ENCODE assay signal across 8 cellular contexts in the genomic region with DNA sequence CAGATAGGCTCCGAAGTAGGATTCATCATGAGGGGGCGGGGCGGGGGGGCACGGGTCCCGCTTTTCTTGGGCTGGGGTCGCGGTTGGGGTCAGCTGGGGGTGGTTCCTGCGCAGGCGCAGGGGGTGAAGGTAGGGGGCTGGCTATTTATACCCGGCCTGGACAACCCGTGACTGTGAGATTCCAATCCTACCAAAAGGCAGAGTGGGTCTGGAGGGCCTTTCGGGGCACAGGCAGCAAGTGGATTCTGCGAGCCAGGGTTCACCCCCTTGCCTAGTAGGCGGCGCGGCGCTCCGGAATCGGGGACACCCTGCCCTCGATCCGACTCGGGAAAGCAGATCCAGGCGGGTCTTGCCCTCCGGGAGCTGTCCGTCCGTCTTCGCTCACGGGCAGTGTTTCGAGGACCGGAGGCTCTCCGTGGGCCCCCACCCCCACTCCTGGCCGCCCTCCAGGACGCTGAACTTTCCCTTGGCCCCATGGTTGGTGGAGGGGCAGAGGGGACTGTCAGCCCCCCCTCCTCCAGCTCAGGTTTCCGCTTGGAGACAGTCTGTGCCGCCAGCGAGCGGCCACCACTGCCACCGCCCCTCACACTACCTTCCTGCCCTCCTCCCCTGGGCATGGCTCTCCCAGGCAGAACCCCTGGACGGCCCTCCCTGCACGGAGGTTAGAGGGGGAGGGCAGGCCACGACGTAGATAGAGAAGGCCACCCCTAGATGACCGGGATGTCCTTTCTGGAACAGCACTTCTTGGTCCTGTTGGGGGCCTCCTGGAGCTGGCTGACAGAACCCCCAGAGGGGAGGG. TPM values are rescaled to one million over a fixed set of nuclear protein-coding genes. Genes with fewer than 3 reads are reported as not detected.
A peak's percentile ranks its signal among the peaks of the same experiment; 100 is the strongest.
DNase-seq lines count a peak whose midpoint lies in the region; ATAC-seq and TF ChIP-seq lines count a peak whose summit lies in the region.

No MANE protein-coding gene starts in this region.

- peaks cover 11% of the 10 kb centered on the region for H3K27me3 ChIP-seq in BJ (ENCODE audit: control insufficient read depth, insufficient read depth, low read length)

- H3K27ac Mint-ChIP-seq in effector memory CD8-positive, alpha-beta T cell = no peak overlapping the region

- peaks cover 39 to 78% of the 10 kb centered on the region in 2 donors for H3K27me3 Mint-ChIP-seq in effector memory CD8-positive, alpha-beta T cell

- H3K4me3 Mint-ChIP-seq in effector memory CD8-positive, alpha-beta T cell = peak overlapping the region; percentile 80

- H3K4me1 Mint-ChIP-seq in effector memory CD8-positive, alpha-beta T cell (ENCODE audit: low read depth in 2 of 2) = peaks cover 16 to 22% of the 10 kb centered on the region in 2 donors

- DNase-seq in BJ (ENCODE audit: low read depth) = no peak
- peak; percentile 37 for DNase-seq in NCI-H1105 treated with DMSO at 0.1 percent for 48 hours (lab: John Stamatoyannopoulos, UW)
- DNase-seq in effector memory CD8-positive, alpha-beta T cell = no peak
- peak; percentile 24 for DNase-seq in myocyte (ENCODE audit: low read depth)
- DNase-seq in DMS79 (lab: John Stamatoyannopoulos, UW) = no peak
- no peak for DNase-seq in NCI-H128 (lab: John Stamatoyannopoulos, UW; ENCODE audit: unreplicated experiment)

- H3K9me3 Mint-ChIP-seq in effector memory CD8-positive, alpha-beta T cell = no peaks in the 10 kb centered on the region

- peaks cover 6% of the 10 kb centered on the region for H3K36me3 Mint-ChIP-seq in effector memory CD8-positive, alpha-beta T cell (ENCODE audit: insufficient read depth)

- TF ChIP-seq CTCF in BJ (IDR thresholded peaks at IDR 0.05; ENCODE audit: insufficient read depth, low read depth, low read length) = no peak

- no peaks in the 10 kb centered on the region for H3K36me3 ChIP-seq in BJ (ENCODE audit: control insufficient read depth, insufficient read depth, low read length)

- POLR2A ChIA-PET in BJ (lab: Charles Lee) = no interaction called here

- ATAC-seq in effector memory CD8-positive, alpha-beta T cell (replicated peaks) = no peak
- no peak for ATAC-seq in GM18867 (IDR thresholded peaks at IDR 0.05; ENCODE audit: unreplicated experiment)
- no peak for ATAC-seq in GM18909 (IDR thresholded peaks at IDR 0.05; ENCODE audit: poor library complexity, unreplicated experiment)

- peak overlapping the region; percentile 48 for H3K4me3 ChIP-seq in BJ (ENCODE audit: low read depth, low read length)

- CTCF ChIA-PET in BJ (lab: Yijun Ruan, JAX) = interaction anchor here (0.6 to 6.9 kb wide), 5 partner anchors 10 to 236 kb away, joined by 3 to 51 read pairs (median 6); no protein-coding TSS in a partner anchor

RNA-seq across cellular contexts. Expression of gene SLC2A4, which starts 0.6 kb away (rescaled TPM):
- polyA plus RNA-seq in BJ (2011; rRNA removed) = 0.15 and 0.36 TPM in 2 replicates
- 0.10 and 0.38 TPM in 2 replicates for polyA minus RNA-seq in BJ (2011; rRNA and poly(A)+ RNA removed)
- total RNA-seq in myocyte = 20.0 and 28.3 TPM in 2 replicates
- polyA plus RNA-seq in myocyte (2012) = 0.82 TPM

RNA-seq across cellular contexts. Expression of gene YBX2, which starts 12.3 kb away (rescaled TPM):
- 0.11 TPM in 2 replicates for polyA plus RNA-seq in BJ (2011; rRNA removed)
- 0.05 TPM in 1 of 2 replicates, not detected in the other for polyA minus RNA-seq in BJ (2011; rRNA and poly(A)+ RNA removed)
- 4.1 and 9.6 TPM in 2 replicates for total RNA-seq in myocyte
- polyA plus RNA-seq in myocyte (2012) = 0.37 TPM

RNA-seq across cellular contexts. Expression of gene CLDN7, which starts 19.9 kb away (rescaled TPM):
- 1.5 and 2.1 TPM in 2 replicates for polyA plus RNA-seq in BJ (2011; rRNA removed)
- polyA minus RNA-seq in BJ (2011; rRNA and poly(A)+ RNA removed) = 0.31 and 0.95 TPM in 2 replicates
- not detected in 2 replicates for total RNA-seq in myocyte
- not detected for polyA plus RNA-seq in myocyte (2012)

RNA-seq across cellular contexts. Expression of gene EIF5A, which starts 25.3 kb away (rescaled TPM):
- polyA plus RNA-seq in BJ (2011; rRNA removed) = 556 and 579 TPM in 2 replicates
- 632 and 820 TPM in 2 replicates for polyA minus RNA-seq in BJ (2011; rRNA and poly(A)+ RNA removed)
- total RNA-seq in myocyte = 510 and 518 TPM in 2 replicates
- polyA plus RNA-seq in myocyte (2012) = 606 TPM

RNA-seq across cellular contexts. Expression of gene ELP5, which starts 30.1 kb away (rescaled TPM):
- polyA plus RNA-seq in BJ (2011; rRNA removed) = 29.8 and 35.6 TPM in 2 replicates
- polyA minus RNA-seq in BJ (2011; rRNA and poly(A)+ RNA removed) = 20.5 and 38.1 TPM in 2 replicates
- total RNA-seq in myocyte = 75.1 and 81.8 TPM in 2 replicates
- 91.3 TPM for polyA plus RNA-seq in myocyte (2012)

Comparison
In these comparisons a context has a peak if more than half of its experiments do, and no peak if none do; other contexts are left out.
1. DNase-seq: peak in NCI-H1105 treated with DMSO at 0.1 percent for 48 hours (single experiment) and myocyte (single experiment); none in BJ (single experiment), effector memory CD8-positive, alpha-beta T cell (0 of 3), DMS79 (single experiment) and NCI-H128 (single experiment).